Comparison of ENCODE assay signal across 8 cellular contexts in the genomic region with DNA sequence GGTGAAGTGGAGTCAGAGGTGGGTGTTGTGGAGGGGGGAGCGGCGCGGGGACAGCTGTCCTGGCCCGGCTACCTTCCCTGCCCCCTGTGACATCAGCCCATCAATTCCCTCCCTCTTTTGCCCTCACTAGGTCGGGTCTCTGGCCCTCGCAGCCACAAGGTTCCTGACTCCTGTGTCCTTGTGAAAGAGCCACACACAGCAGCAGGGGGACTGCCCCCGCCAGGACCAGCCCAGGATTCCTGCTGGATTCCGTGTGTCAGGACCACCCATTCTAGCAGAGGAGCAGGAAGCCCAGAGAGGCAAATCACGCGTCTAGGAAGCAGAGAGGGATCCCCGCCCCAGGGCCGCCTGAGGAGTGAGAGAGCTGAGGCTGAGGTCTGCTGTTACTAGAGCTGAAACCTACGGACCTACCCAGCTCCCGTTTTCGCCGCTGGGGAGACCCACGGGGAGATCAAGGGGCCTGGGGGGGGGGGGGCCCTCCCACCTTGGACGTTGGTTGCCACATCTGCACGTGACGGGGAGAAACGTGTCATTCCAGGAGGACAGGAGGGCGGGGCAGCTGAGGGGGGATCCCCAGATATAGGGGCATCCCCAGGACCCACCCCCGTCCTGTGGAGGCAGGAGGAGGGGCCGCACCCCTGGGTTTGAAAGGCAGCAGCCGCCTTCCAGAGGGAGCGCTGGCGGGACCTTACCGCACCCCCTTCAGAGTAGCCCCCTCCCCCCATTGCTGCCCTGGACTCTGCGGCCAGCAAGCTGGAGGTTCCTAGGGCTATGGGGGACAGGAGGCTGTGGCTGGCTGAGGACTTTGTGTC. TPM values are rescaled to one million over a fixed set of nuclear protein-coding genes. Genes with fewer than 3 reads are reported as not detected.
DNase-seq lines count a peak whose midpoint lies in the region; ATAC-seq lines count a peak whose summit lies in the region.

No MANE protein-coding gene starts in this region.

- peaks cover 0 to 3% of the 10 kb centered on the region in 2 donors for H3K27me3 Mint-ChIP-seq in CD8-positive, alpha-beta memory T cell

- peaks cover 20% of the 10 kb centered on the region for H3K4me1 ChIP-seq in CD8-positive, alpha-beta memory T cell (ENCODE audit: insufficient read depth, low read length)

- no peaks in the 10 kb centered on the region for H3K36me3 Mint-ChIP-seq in CD8-positive, alpha-beta memory T cell

- POLR2A ChIA-PET in CD8-positive, alpha-beta memory T cell (lab: Charles Lee): interaction anchor here (1.0 to 1.7 kb wide), 3 partner anchors 13 to 32 kb away, joined by 3 to 6 read pairs (median 3); partner anchors contain the start of gene INF2

- no peaks in the 10 kb centered on the region for H3K9me3 ChIP-seq in CD8-positive, alpha-beta memory T cell (ENCODE audit: low read length)

- peak in 1 of 5 donors; percentile 25 for DNase-seq in CD8-positive, alpha-beta memory T cell
- DNase-seq in activated CD8-positive, alpha-beta memory T cell treated with anti-CD3 and anti-CD28 coated beads, Interleukin-2, amount 50 U/mL, for 4 hours: peak; percentile 49
- DNase-seq in left cardiac atrium (peak; percentile 39), AG20443 (ENCODE audit: low spot score) (no peak), activated gamma-delta T cell (lab: John Stamatoyannopoulos, UW) (no peak)
- DNase-seq in stimulated activated CD4-positive, alpha-beta T cell treated with anti-CD3 and anti-CD28 coated beads, Interleukin-12 subunit alpha, Interleukin-12 subunit beta, amount 100 ng/mL, for 4 hours: peak; percentile 62

- H3K27ac ChIP-seq in CD8-positive, alpha-beta memory T cell (ENCODE audit: low read depth, low read length): peak overlapping the region; percentile 43

- peaks cover 0 to 18% (median 6%) of the 10 kb centered on the region in 3 donors for H3K4me1 Mint-ChIP-seq in CD8-positive, alpha-beta memory T cell

- H3K4me3 Mint-ChIP-seq in CD8-positive, alpha-beta memory T cell: peak overlapping the region; percentile 8 to 88 (median 67)

- H3K27ac Mint-ChIP-seq in CD8-positive, alpha-beta memory T cell: peak overlapping the region in 4 of 8 donors; percentile 15 to 70 (median 54)

- intact Hi-C loops in left cardiac atrium (cut with DNase I): no loop called here

- H3K27me3 ChIP-seq in CD8-positive, alpha-beta memory T cell (ENCODE audit: insufficient read depth, low read length, poor library complexity, severe bottlenecking): no peaks in the 10 kb centered on the region

- CTCF ChIA-PET in CD8-positive, alpha-beta memory T cell (lab: Charles Lee): interaction anchor here (1.3 to 3.3 kb wide), 5 partner anchors 11 to 32 kb away, joined by 6 to 11 read pairs (median 8); partner anchors contain the start of gene INF2

- H3K9me3 Mint-ChIP-seq in CD8-positive, alpha-beta memory T cell: no peaks in the 10 kb centered on the region

- H3K36me3 ChIP-seq in CD8-positive, alpha-beta memory T cell (ENCODE audit: insufficient read depth, low read length): no peaks in the 10 kb centered on the region

- ATAC-seq in HG02759 (IDR thresholded peaks at IDR 0.05; ENCODE audit: unreplicated experiment): peak; percentile 32
- peak in 1 of 2 donors; percentile 0 for ATAC-seq in left cardiac atrium
- ATAC-seq in HG03039 (IDR thresholded peaks at IDR 0.05; ENCODE audit: unreplicated experiment): no peak

- H3K4me3 ChIP-seq in CD8-positive, alpha-beta memory T cell (ENCODE audit: low read length): peak overlapping the region; percentile 67

RNA-seq across cellular contexts. Expression of gene INF2, which starts 12.5 kb away (rescaled TPM):
- 10 to 100 TPM; 55.9 to 56.3 TPM for total RNA-seq in CD8-positive, alpha-beta memory T cell
- polyA plus RNA-seq in CD8-positive, alpha-beta memory T cell: 4.6 TPM
- total RNA-seq in left cardiac atrium: 10 to 100 TPM; 44.4 to 44.7 TPM

RNA-seq across cellular contexts. Expression of gene ADSS1, which starts 47.1 kb away (rescaled TPM):
- 1 to 10 TPM; 1.4 to 1.5 TPM for total RNA-seq in CD8-positive, alpha-beta memory T cell
- polyA plus RNA-seq in CD8-positive, alpha-beta memory T cell: 1.6 TPM
- total RNA-seq in left cardiac atrium: 100 to 1,000 TPM in 1 of 2 donors, 10 to 100 TPM in 1; 86.2 to 102 TPM

Comparison
In these comparisons a context has a peak if more than half of its experiments do, and no peak if none do; other contexts are left out.
1. DNase-seq: peak in activated CD8-positive, alpha-beta memory T cell treated with anti-CD3 and anti-CD28 coated beads, Interleukin-2, amount 50 U/mL, for 4 hours (single experiment), left cardiac atrium (single experiment) and stimulated activated CD4-positive, alpha-beta T cell treated with anti-CD3 and anti-CD28 coated beads, Interleukin-12 subunit alpha, Interleukin-12 subunit beta, amount 100 ng/mL, for 4 hours (single experiment); none in AG20443 (single experiment) and activated gamma-delta T cell (single experiment).
2. RNA of gene ADSS1, which starts 47.1 kb away (total RNA-seq): 86.2 to 102 TPM in left cardiac atrium; 1.4 to 1.5 TPM in CD8-positive, alpha-beta memory T cell; every median in the first group is over 10 times any median in the second.